In genomic region chr16:86664518-86665318, GRCh38 we compare ENCODE assay signal across 8 cellular contexts.
DNase-seq lines count a peak whose midpoint lies in the region; ATAC-seq, FAIRE-seq and TF ChIP-seq lines count a peak whose summit lies in the region.

No MANE protein-coding gene starts in this region.

- H3K4me3 ChIP-seq in A549 = peak overlapping the region; percentile 26; the same call in 2 of the 3 replicates
- H3K4me3 ChIP-seq in hepatocyte = no peak overlapping the region

- peak overlapping the region; percentile 43 for H3K4me3 Mint-ChIP-seq in stimulated activated effector memory CD8-positive, alpha-beta T cell treated with anti-CD3 and anti-CD28 coated beads, Interleukin-12 subunit alpha, Interleukin-12 subunit beta, amount 100 ng/mL, for 72 hours

- TF ChIP-seq POLR2A in A549 (IDR thresholded peaks at IDR 0.05; ENCODE audit: low read length) = no peak

- H3K27ac ChIP-seq in A549 (peak overlapping the region; percentile 90 to 95), hepatocyte (peak overlapping the region; percentile 99)

- H3K36me3 Mint-ChIP-seq in stimulated activated effector memory CD8-positive, alpha-beta T cell treated with anti-CD3 and anti-CD28 coated beads, Interleukin-12 subunit alpha, Interleukin-12 subunit beta, amount 100 ng/mL, for 72 hours = no peaks in the 10 kb centered on the region

- H3K36me3 ChIP-seq in hepatocyte (replicated peaks; ENCODE audit: insufficient read depth, low read depth) = no peaks in the 10 kb centered on the region

- peaks cover 29% of the 10 kb centered on the region for H3K4me1 ChIP-seq in A549
- peaks cover 16% of the 10 kb centered on the region for H3K4me1 ChIP-seq in hepatocyte (ENCODE audit: insufficient read depth)

- no peaks in the 10 kb centered on the region for H3K9me2 ChIP-seq in hepatocyte (replicated peaks; ENCODE audit: insufficient read depth)

- ATAC-seq in A549 = peak; percentile 86 to 92
- peak; percentile 46 for ATAC-seq in HG03565 (IDR thresholded peaks at IDR 0.05; ENCODE audit: unreplicated experiment)
- peak; percentile 97 for ATAC-seq in stimulated activated effector memory CD8-positive, alpha-beta T cell treated with anti-CD3 and anti-CD28 coated beads, Interleukin-12 subunit alpha, Interleukin-12 subunit beta, amount 100 ng/mL, for 72 hours

- TF ChIP-seq EP300 in A549 (IDR thresholded peaks at IDR 0.05) = peak in 1 of 2 experiments; percentile 69; a peak in 3 of 5 replicates

- TF ChIP-seq RAD21 in A549 (conservative IDR thresholded peaks at IDR 0.05 in 1 of 2, IDR thresholded peaks at IDR 0.05 in 1 of 2) = peak; percentile 27 to 37; a peak in 3 of 5 replicates

- no peaks in the 10 kb centered on the region for H3K79me2 ChIP-seq in hepatocyte

- POLR2A ChIA-PET in A549 (lab: Yijun Ruan, JAX) = interaction anchor here (0.6 to 1.4 kb wide), 8 partner anchors 74 to 287 kb away, joined by 3 to 6 read pairs (median 4); no protein-coding TSS in a partner anchor

- DNase-seq in A549 (ENCODE audit: low read depth in 1 of 2, low spot score in 1 of 2) = peak; percentile 67 to 95
- peak; percentile 23 for DNase-seq in GM19238 (ENCODE audit: insufficient read length, low spot score)
- peak; percentile 2 to 28 for DNase-seq in activated CD8-positive, alpha-beta memory T cell treated with anti-CD3 and anti-CD28 coated beads for 4 hours (ENCODE audit: low read depth in 2 of 2)
- peak; percentile 80 for DNase-seq in hepatocyte (ENCODE audit: low spot score)
- DNase-seq in stimulated activated effector memory CD8-positive, alpha-beta T cell treated with anti-CD3 and anti-CD28 coated beads, Interleukin-12 subunit alpha, Interleukin-12 subunit beta, amount 100 ng/mL, for 72 hours (ENCODE audit: low spot score in 2 of 2) = peak; percentile 26 to 83
- DNase-seq in DMS114 treated with DMSO at 0.1 percent for 48 hours (lab: John Stamatoyannopoulos, UW; ENCODE audit: unreplicated experiment) = no peak
- no peak for DNase-seq in COR-L47 (lab: John Stamatoyannopoulos, UW)

- FAIRE-seq in A549 (lab: Jason Lieb, UNC) = no peak

- peaks cover 7% of the 10 kb centered on the region; the same call in 2 of the 3 replicates for H3K9me3 ChIP-seq in A549
- no peaks in the 10 kb centered on the region for H3K9me3 ChIP-seq in hepatocyte (ENCODE audit: low read depth)

- WGBS in A549 (ENCODE audit: missing lambda C conversion rate) = 2% methylated on average over 11 of the region's 12 CpGs
- 73% methylated on average over 12 of the region's 12 CpGs for WGBS in hepatocyte (ENCODE audit: low lambda C conversion rate, missing lambda C conversion rate)

- peaks cover 19% of the 10 kb centered on the region for H3K4me1 Mint-ChIP-seq in stimulated activated effector memory CD8-positive, alpha-beta T cell treated with anti-CD3 and anti-CD28 coated beads, Interleukin-12 subunit alpha, Interleukin-12 subunit beta, amount 100 ng/mL, for 72 hours

- peak overlapping the region; percentile 9 for H3K27ac Mint-ChIP-seq in stimulated activated effector memory CD8-positive, alpha-beta T cell treated with anti-CD3 and anti-CD28 coated beads, Interleukin-12 subunit alpha, Interleukin-12 subunit beta, amount 100 ng/mL, for 72 hours

- peaks cover 3% of the 10 kb centered on the region for H3K9me3 Mint-ChIP-seq in stimulated activated effector memory CD8-positive, alpha-beta T cell treated with anti-CD3 and anti-CD28 coated beads, Interleukin-12 subunit alpha, Interleukin-12 subunit beta, amount 100 ng/mL, for 72 hours

- TF ChIP-seq CTCF in A549 (IDR thresholded peaks at IDR 0.05) (no peak), hepatocyte (IDR thresholded peaks at IDR 0.05; ENCODE audit: poor library complexity) (no peak)

- H2AFZ ChIP-seq in hepatocyte = no peak overlapping the region

- H3K27me3 ChIP-seq in hepatocyte = no peaks in the 10 kb centered on the region

- H3K4me2 ChIP-seq in A549 (peak overlapping the region; percentile 76), hepatocyte (peak overlapping the region; percentile 54)

- H4K20me1 ChIP-seq in hepatocyte (ENCODE audit: insufficient read depth, poor library complexity, severe bottlenecking) = no peaks in the 10 kb centered on the region

- CTCF ChIA-PET in A549 (lab: Yijun Ruan, JAX) = interaction anchor here (0.6 to 2.5 kb wide), 9 partner anchors 11 to 398 kb away, joined by 3 to 9 read pairs (median 4); no protein-coding TSS in a partner anchor

TF ChIP-seq in A549, 52 proteins besides CTCF, POLR2A, EP300 and RAD21 (continues in another document):
- no peak for TF ChIP-seq CHD2 (IDR thresholded peaks at IDR 0.05; ENCODE audit: low read length, partially characterized antibody)
- TF ChIP-seq, protein P1, sequence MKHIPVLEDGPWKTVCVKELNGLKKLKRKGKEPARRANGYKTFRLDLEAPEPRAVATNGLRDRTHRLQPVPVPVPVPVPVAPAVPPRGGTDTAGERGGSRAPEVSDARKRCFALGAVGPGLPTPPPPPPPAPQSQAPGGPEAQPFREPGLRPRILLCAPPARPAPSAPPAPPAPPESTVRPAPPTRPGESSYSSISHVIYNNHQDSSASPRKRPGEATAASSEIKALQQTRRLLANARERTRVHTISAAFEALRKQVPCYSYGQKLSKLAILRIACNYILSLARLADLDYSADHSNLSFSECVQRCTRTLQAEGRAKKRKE (CRISPR knock-in tag; IDR thresholded peaks at IDR 0.05; ENCODE audit: low read depth) = no peak; the same call in 1 of the 2 replicates
- TF ChIP-seq, protein P2, sequence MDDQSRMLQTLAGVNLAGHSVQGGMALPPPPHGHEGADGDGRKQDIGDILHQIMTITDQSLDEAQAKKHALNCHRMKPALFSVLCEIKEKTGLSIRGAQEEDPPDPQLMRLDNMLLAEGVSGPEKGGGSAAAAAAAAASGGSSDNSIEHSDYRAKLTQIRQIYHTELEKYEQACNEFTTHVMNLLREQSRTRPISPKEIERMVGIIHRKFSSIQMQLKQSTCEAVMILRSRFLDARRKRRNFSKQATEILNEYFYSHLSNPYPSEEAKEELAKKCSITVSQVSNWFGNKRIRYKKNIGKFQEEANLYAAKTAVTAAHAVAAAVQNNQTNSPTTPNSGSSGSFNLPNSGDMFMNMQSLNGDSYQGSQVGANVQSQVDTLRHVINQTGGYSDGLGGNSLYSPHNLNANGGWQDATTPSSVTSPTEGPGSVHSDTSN (IDR thresholded peaks at IDR 0.05) = 0 out of 2 replicates have a peak, but pooled peaks have one; percentile 39
- no peak for TF ChIP-seq RNF2 (IDR thresholded peaks at IDR 0.05; ENCODE audit: borderline replicate concordance, low read depth)
- no peak for TF ChIP-seq SREBF2 (IDR thresholded peaks at IDR 0.05)
- no peak for TF ChIP-seq PHF8 (IDR thresholded peaks at IDR 0.05; ENCODE audit: borderline replicate concordance, low read depth)
- TF ChIP-seq NPAS2 (CRISPR knock-in tag; IDR thresholded peaks at IDR 0.05; ENCODE audit: borderline replicate concordance) = no peak
- TF ChIP-seq RCOR1 (IDR thresholded peaks at IDR 0.05; ENCODE audit: low read depth, low read length) = no peak
- peak; percentile 3; the same call in 1 of the 2 replicates for TF ChIP-seq MYC (IDR thresholded peaks at IDR 0.05; ENCODE audit: borderline replicate concordance, low read length)
- TF ChIP-seq NR3C1 (IDR thresholded peaks at IDR 0.05) = no peak
- TF ChIP-seq FOXS1 (CRISPR knock-in tag; IDR thresholded peaks at IDR 0.05) = no peak
- no peak for TF ChIP-seq HOXA7 (CRISPR knock-in tag; IDR thresholded peaks at IDR 0.05)
- TF ChIP-seq POLR2AphosphoS2 (conservative IDR thresholded peaks at IDR 0.05; ENCODE audit: low read length) = no peak
- TF ChIP-seq SMC3 (IDR thresholded peaks at IDR 0.05) = peak; percentile 15; the same call in 1 of the 3 replicates
- TF ChIP-seq KDM1A (IDR thresholded peaks at IDR 0.05; ENCODE audit: low read depth) = no peak
- no peak for TF ChIP-seq TFCP2L1 (CRISPR knock-in tag; IDR thresholded peaks at IDR 0.05)
- no peak for TF ChIP-seq FOSB (CRISPR knock-in tag; IDR thresholded peaks at IDR 0.05)
- TF ChIP-seq NFE2L2 (conservative IDR thresholded peaks at IDR 0.05; ENCODE audit: low read length) = peak; percentile 91
- TF ChIP-seq HOXB13 (CRISPR knock-in tag; IDR thresholded peaks at IDR 0.05; ENCODE audit: low read depth) = no peak
- TF ChIP-seq, protein P3, sequence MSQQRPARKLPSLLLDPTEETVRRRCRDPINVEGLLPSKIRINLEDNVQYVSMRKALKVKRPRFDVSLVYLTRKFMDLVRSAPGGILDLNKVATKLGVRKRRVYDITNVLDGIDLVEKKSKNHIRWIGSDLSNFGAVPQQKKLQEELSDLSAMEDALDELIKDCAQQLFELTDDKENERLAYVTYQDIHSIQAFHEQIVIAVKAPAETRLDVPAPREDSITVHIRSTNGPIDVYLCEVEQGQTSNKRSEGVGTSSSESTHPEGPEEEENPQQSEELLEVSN (IDR thresholded peaks at IDR 0.05; ENCODE audit: borderline replicate concordance, low read depth) = no peak; the same call in 1 of the 2 replicates
- no peak for TF ChIP-seq RFX5 (IDR thresholded peaks at IDR 0.05)
- peak; percentile 41; the same call in 1 of the 2 replicates for TF ChIP-seq RARB (CRISPR knock-in tag; IDR thresholded peaks at IDR 0.05)
- TF ChIP-seq HES2 (IDR thresholded peaks at IDR 0.05) = no peak
- TF ChIP-seq ZNF302 (CRISPR knock-in tag; IDR thresholded peaks at IDR 0.05) = no peak
- no peak for TF ChIP-seq ZFP36 (IDR thresholded peaks at IDR 0.05; ENCODE audit: borderline replicate concordance, partially characterized antibody)
- TF ChIP-seq ELK1 (IDR thresholded peaks at IDR 0.05; ENCODE audit: low read depth, low read length) = no peak

Comparison
In these comparisons a context has a peak if more than half of its experiments do, and no peak if none do; other contexts are left out.
1. ATAC-seq: peak in every context shown above with its lines; median percentile 97 in stimulated activated effector memory CD8-positive, alpha-beta T cell treated with anti-CD3 and anti-CD28 coated beads, Interleukin-12 subunit alpha, Interleukin-12 subunit beta, amount 100 ng/mL, for 72 hours; 89 in A549; 46 in HG03565.
2. DNase-seq: peak in A549 (2 of 2), GM19238 (single experiment), activated CD8-positive, alpha-beta memory T cell treated with anti-CD3 and anti-CD28 coated beads for 4 hours (2 of 2), hepatocyte (single experiment) and stimulated activated effector memory CD8-positive, alpha-beta T cell treated with anti-CD3 and anti-CD28 coated beads, Interleukin-12 subunit alpha, Interleukin-12 subunit beta, amount 100 ng/mL, for 72 hours (2 of 2); none in DMS114 treated with DMSO at 0.1 percent for 48 hours (single experiment) and COR-L47 (single experiment).